8 cellular contexts compared by ENCODE assay signal in the genomic region with DNA sequence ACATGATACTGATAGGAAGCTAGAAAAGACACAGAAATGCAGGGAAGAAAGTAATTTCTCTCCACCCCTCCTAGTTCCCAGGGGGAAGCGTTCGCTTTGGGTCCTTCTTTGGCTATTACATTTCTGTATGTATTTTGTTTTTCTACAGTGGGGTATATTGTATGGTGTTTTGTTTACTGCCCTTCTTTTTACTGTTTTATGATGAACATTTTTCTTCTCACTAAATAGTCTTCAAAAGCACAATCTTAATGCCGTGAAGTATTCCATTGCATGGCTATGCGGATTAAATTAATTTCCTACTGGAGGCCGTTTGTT. TPM values are rescaled to one million over a fixed set of nuclear protein-coding genes. Genes with fewer than 3 reads are reported as not detected.
DNase-seq lines count a peak whose midpoint lies in the region; ATAC-seq and TF ChIP-seq lines count a peak whose summit lies in the region.

No MANE protein-coding gene starts in this region.

- no peak for ATAC-seq in GM21526 (IDR thresholded peaks at IDR 0.05; ENCODE audit: low FRiP score, unreplicated experiment)

- H3K9me3 Mint-ChIP-seq in nephron progenitor cell: no peaks in the 10 kb centered on the region

- H3K27ac Mint-ChIP-seq in nephron progenitor cell: no peak overlapping the region

- H3K4me1 Mint-ChIP-seq in nephron progenitor cell: peaks cover 78% of the 10 kb centered on the region

- TF ChIP-seq CTCF in BJ (IDR thresholded peaks at IDR 0.05; ENCODE audit: insufficient read depth, low read depth, low read length): no peak
- TF ChIP-seq CTCF in NB4 (IDR thresholded peaks at IDR 0.05; ENCODE audit: low read depth, low read length): no peak
- peak; percentile 11 for TF ChIP-seq CTCF in nephron progenitor cell (IDR thresholded peaks at IDR 0.05)

- no peaks in the 10 kb centered on the region for H3K27me3 ChIP-seq in BJ (ENCODE audit: control insufficient read depth, insufficient read depth, low read length)
- H3K27me3 ChIP-seq in duodenal mucosa (ENCODE audit: control insufficient read depth in 1 of 2, insufficient read depth in 2 of 2, low read length in 2 of 2): no peaks in the 10 kb centered on the region

- H3K9me3 ChIP-seq in duodenal mucosa (ENCODE audit: control insufficient read depth in 1 of 2, low read length in 2 of 2): no peaks in the 10 kb centered on the region

- H3K4me3 Mint-ChIP-seq in nephron progenitor cell: peak overlapping the region; percentile 61

- DNase-seq in BJ (ENCODE audit: low read depth): no peak
- no peak for DNase-seq in NB4 (ENCODE audit: low read depth)
- DNase-seq in nephron progenitor cell: no peak
- DNase-seq in RKO (ENCODE audit: low spot score): no peak
- no peak for DNase-seq in NCI-H510A treated with DMSO at 0.1 percent for 48 hours (lab: John Stamatoyannopoulos, UW)
- DNase-seq in NCI-H748 treated with DMSO at 0.1 percent for 48 hours (lab: John Stamatoyannopoulos, UW): no peak

- peak overlapping the region; percentile 49 to 96 for H3K9ac ChIP-seq in duodenal mucosa (ENCODE audit: low read depth in 1 of 2, low read length in 2 of 2)

- no peak for TF ChIP-seq POLR2A in NB4 (IDR thresholded peaks at IDR 0.05; ENCODE audit: extremely low read depth, insufficient read length)

- H3K27me3 Mint-ChIP-seq in nephron progenitor cell (ENCODE audit: low read depth, poor library complexity): peaks cover 15% of the 10 kb centered on the region

- H3K36me3 Mint-ChIP-seq in nephron progenitor cell (ENCODE audit: low read depth): no peaks in the 10 kb centered on the region

- H3K4me3 ChIP-seq in BJ (ENCODE audit: low read depth, low read length): peak overlapping the region; percentile 27
- peak overlapping the region; percentile 51 for H3K4me3 ChIP-seq in NB4 (ENCODE audit: low read depth, low read length)
- peak overlapping the region; percentile 93 to 94 for H3K4me3 ChIP-seq in duodenal mucosa (ENCODE audit: low read depth in 1 of 2, low read length in 2 of 2)

- POLR2A ChIA-PET in BJ (lab: Charles Lee): no interaction called here

- H3K27ac ChIP-seq in duodenal mucosa (ENCODE audit: low read depth, low read length): peak overlapping the region; percentile 98

- H3K36me3 ChIP-seq in BJ (ENCODE audit: control insufficient read depth, insufficient read depth, low read length): no peaks in the 10 kb centered on the region; the same call in 1 of the 2 replicates
- H3K36me3 ChIP-seq in duodenal mucosa (ENCODE audit: control insufficient read depth in 1 of 2, insufficient read depth in 2 of 2, low read length in 2 of 2): no peaks in the 10 kb centered on the region

- CTCF ChIA-PET in BJ (lab: Yijun Ruan, JAX): interaction anchor here (0.6 to 17.8 kb wide), 11 partner anchors 9 to 184 kb away, joined by 3 to 244 read pairs (median 4); a partner anchor contains a TSS

- peaks cover 57 to 63% of the 10 kb centered on the region in 2 donors for H3K4me1 ChIP-seq in duodenal mucosa (ENCODE audit: control insufficient read depth in 1 of 2, insufficient read depth in 2 of 2, low read length in 2 of 2)

RNA-seq across cellular contexts. Expression of a gene that starts 0.4 kb away (rescaled TPM):
- 116 and 206 TPM in 2 replicates for polyA plus RNA-seq in BJ (2011; rRNA removed)
- polyA minus RNA-seq in BJ (2011; rRNA and poly(A)+ RNA removed): 63.6 and 64.6 TPM in 2 replicates

RNA-seq across cellular contexts. Expression of a gene that starts 22.3 kb away (rescaled TPM):
- polyA plus RNA-seq in BJ (2011; rRNA removed): 44.5 and 54.5 TPM in 2 replicates
- polyA minus RNA-seq in BJ (2011; rRNA and poly(A)+ RNA removed): 10.9 and 16.9 TPM in 2 replicates

RNA-seq across cellular contexts. Expression of a gene that starts 22.7 kb away (rescaled TPM):
- polyA plus RNA-seq in BJ (2011; rRNA removed): 65.1 and 84.9 TPM in 2 replicates
- 42.2 and 49.7 TPM in 2 replicates for polyA minus RNA-seq in BJ (2011; rRNA and poly(A)+ RNA removed)

RNA-seq across cellular contexts. Expression of a gene that starts 31.8 kb away (rescaled TPM):
- 0.04 TPM in 1 of 2 replicates, not detected in the other for polyA plus RNA-seq in BJ (2011; rRNA removed)
- polyA minus RNA-seq in BJ (2011; rRNA and poly(A)+ RNA removed): 0.19 TPM in 1 of 2 replicates, not detected in the other

Comparison
In these comparisons a context has a peak if more than half of its experiments do, and no peak if none do; other contexts are left out.
1. H3K4me3 ChIP-seq: peak in every context shown above with its lines; median percentile 94 in duodenal mucosa; 51 in NB4; 27 in BJ.